ENCODE assay signal across 17 cellular contexts in the genomic region with DNA sequence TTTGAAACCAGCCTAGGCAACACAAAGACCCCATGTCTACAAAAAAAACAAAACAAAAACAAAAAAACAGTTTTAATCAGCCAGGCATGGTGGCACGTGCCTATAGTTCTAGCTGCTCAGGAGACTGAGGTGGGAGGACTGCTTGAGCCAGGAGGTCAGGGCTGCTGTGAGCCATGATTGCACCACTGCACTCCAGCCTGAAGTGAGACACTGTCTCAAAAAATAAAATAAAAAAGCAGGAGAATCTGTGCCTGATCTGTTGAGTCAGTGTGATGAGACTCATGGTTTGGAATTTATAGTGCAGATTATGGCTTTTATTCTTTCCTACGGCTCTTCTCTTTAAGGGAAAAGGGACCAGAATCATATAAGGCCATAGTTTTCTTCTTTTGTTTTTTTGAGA. TPM values are rescaled to one million over a fixed set of nuclear protein-coding genes. Genes with fewer than 3 reads are reported as not detected.
DNase-seq lines count a peak whose midpoint lies in the region; ATAC-seq and TF ChIP-seq lines count a peak whose summit lies in the region.
"Had no signal": no experiment of that assay in that cellular context is flagged by ENCODE, and none has a peak within 500 bp of the region (broad histone marks: within the 10 kb centered on the region; RNA-seq: fewer than 3 reads in every experiment).

No MANE protein-coding gene starts in this region.

- peaks cover 16% of the 10 kb centered on the region for H3K79me1 ChIP-seq in mesenchymal stem cell (replicated peaks; ENCODE audit: low read length, poor library complexity, severe bottlenecking)

- POLR2A ChIA-PET in BJ (lab: Charles Lee) = no interaction called here
- POLR2A ChIA-PET in PC-3 (lab: Charles Lee; ENCODE audit: unreplicated experiment) = interaction anchor here (0.5 kb wide), 1 partner anchor 242 kb away, joined by 3 read pairs; no protein-coding TSS in a partner anchor
- POLR2A ChIA-PET in CD8-positive, alpha-beta T cell (lab: Charles Lee) = no interaction called here

- no peak overlapping the region for H3K4me3 Mint-ChIP-seq in CD8-positive, alpha-beta T cell
- H3K4me3 Mint-ChIP-seq: activated CD8-positive, alpha-beta T cell treated with anti-CD3 and anti-CD28 coated beads for 36 hours had no signal

- H3K27ac ChIP-seq in PC-3 (ENCODE audit: low read length) (no peak overlapping the region), mesenchymal stem cell (ENCODE audit: low read length, poor library complexity, severe bottlenecking) (no peak overlapping the region)
- H3K27ac ChIP-seq in CD8-positive, alpha-beta T cell (ENCODE audit: low read depth, low read length) = no peak overlapping the region
- H3K27ac ChIP-seq: ascending aorta, SJSA1 had no signal

- H2BK12ac ChIP-seq in mesenchymal stem cell (ENCODE audit: low read length in 2 of 2) = no peak overlapping the region

- H3K4me1 Mint-ChIP-seq in CD8-positive, alpha-beta T cell (ENCODE audit: low read depth) = peaks cover 6% of the 10 kb centered on the region

- H2AK5ac ChIP-seq in mesenchymal stem cell (ENCODE audit: low read length, severe bottlenecking) = no peak overlapping the region

- H3K18ac ChIP-seq in mesenchymal stem cell (ENCODE audit: low read depth in 1 of 2, low read length in 2 of 2) = no peak overlapping the region

- intact Hi-C loops in PC-3 (cut with micrococcal nuclease) = loop anchor here (2.0 kb wide), 1 partner anchor 34 kb away; a partner anchor contains a TSS
- intact Hi-C loops in CD8-positive, alpha-beta T cell (cut with DNase I, micrococcal nuclease) = no loop called here

- ATAC-seq in PC-3 = peak; percentile 97
- ATAC-seq in CD8-positive, alpha-beta T cell = no peak
- ATAC-seq in GM18909 (IDR thresholded peaks at IDR 0.05; ENCODE audit: poor library complexity, unreplicated experiment) = no peak
- ATAC-seq in GM21717 (IDR thresholded peaks at IDR 0.05; ENCODE audit: unreplicated experiment) = no peak
- ATAC-seq: activated CD8-positive, alpha-beta T cell treated with anti-CD3 and anti-CD28 coated beads for 36 hours; HepG2 had no signal

- H3K9me3 ChIP-seq in PC-3 (ENCODE audit: low read length) (no peaks in the 10 kb centered on the region), mesenchymal stem cell (ENCODE audit: control insufficient read depth, low read length) (no peaks in the 10 kb centered on the region)
- H3K9me3 ChIP-seq in CD8-positive, alpha-beta T cell (ENCODE audit: low read length) = no peaks in the 10 kb centered on the region
- H3K9me3 ChIP-seq: ascending aorta, BE2C, SJSA1 had no signal

- peak overlapping the region; percentile 57 for H2BK5ac ChIP-seq in mesenchymal stem cell (ENCODE audit: low read depth, low read length, poor library complexity, severe bottlenecking)

- H2AFZ ChIP-seq in PC-3 (ENCODE audit: low read length) (no peak overlapping the region), mesenchymal stem cell (ENCODE audit: low read depth, low read length) (no peak overlapping the region)

- H3K27me3 ChIP-seq in BJ (ENCODE audit: control insufficient read depth, insufficient read depth, low read length) = no peaks in the 10 kb centered on the region
- H3K27me3 ChIP-seq in PC-3 (ENCODE audit: low read length) = no peaks in the 10 kb centered on the region
- no peaks in the 10 kb centered on the region for H3K27me3 ChIP-seq in mesenchymal stem cell (ENCODE audit: control insufficient read depth in 1 of 2, insufficient read depth in 1 of 2, low read length in 2 of 2)
- no peaks in the 10 kb centered on the region for H3K27me3 ChIP-seq in CD8-positive, alpha-beta T cell (ENCODE audit: insufficient read depth, low read length)
- H3K27me3 ChIP-seq: ascending aorta, BE2C, SJSA1 had no signal

- BruUV-seq in PC-3 (replicated peaks; lab: Mats Ljungman, UMichigan) = no TSS peak

- H3K36me3 ChIP-seq in BJ (ENCODE audit: control insufficient read depth, insufficient read depth, low read length) = no peaks in the 10 kb centered on the region
- peaks cover 3% of the 10 kb centered on the region; the same call in 1 of the 2 replicates for H3K36me3 ChIP-seq in PC-3 (ENCODE audit: low read depth, low read length)
- peaks cover 0 to 7% of the 10 kb centered on the region in 2 experiments for H3K36me3 ChIP-seq in mesenchymal stem cell (ENCODE audit: control insufficient read depth in 1 of 2, insufficient read depth in 2 of 2, low read depth in 1 of 2, low read length in 2 of 2)
- no peaks in the 10 kb centered on the region for H3K36me3 ChIP-seq in CD8-positive, alpha-beta T cell (ENCODE audit: insufficient read depth, low read length)
- H3K36me3 ChIP-seq: BE2C had no signal

- no peak overlapping the region for H3K4me2 ChIP-seq in PC-3 (ENCODE audit: low read length)
- no peak overlapping the region for H3K4me2 ChIP-seq in mesenchymal stem cell (ENCODE audit: low read length, poor library complexity, severe bottlenecking)

- H3K4me3 ChIP-seq in BJ (ENCODE audit: low read depth, low read length) (no peak overlapping the region), PC-3 (ENCODE audit: low read length) (no peak overlapping the region), mesenchymal stem cell (ENCODE audit: insufficient read depth in 1 of 2, low read depth in 1 of 2, low read length in 2 of 2) (no peak overlapping the region)
- H3K4me3 ChIP-seq in CD8-positive, alpha-beta T cell (ENCODE audit: low read depth, low read length) = no peak overlapping the region
- H3K4me3 ChIP-seq: ascending aorta, SJSA1 had no signal

- no peaks in the 10 kb centered on the region for H3F3A ChIP-seq in PC-3 (ENCODE audit: low read length, unreplicated experiment)

- no peaks in the 10 kb centered on the region for H3K9me3 Mint-ChIP-seq in CD8-positive, alpha-beta T cell
- H3K9me3 Mint-ChIP-seq: activated CD8-positive, alpha-beta T cell treated with anti-CD3 and anti-CD28 coated beads for 36 hours had no signal

- H3K27me3 Mint-ChIP-seq in CD8-positive, alpha-beta T cell (ENCODE audit: low read depth) = no peaks in the 10 kb centered on the region
- H3K27me3 Mint-ChIP-seq: activated CD8-positive, alpha-beta T cell treated with anti-CD3 and anti-CD28 coated beads for 36 hours had no signal

- no peak overlapping the region for H2BK15ac ChIP-seq in mesenchymal stem cell (ENCODE audit: low read depth, poor library complexity, severe bottlenecking)

- WGBS in mesenchymal stem cell = 90% methylated on average over 2 of the region's 2 CpGs

- no peak overlapping the region for H2BK120ac ChIP-seq in mesenchymal stem cell (ENCODE audit: low read depth, low read length)

- H4K91ac ChIP-seq in mesenchymal stem cell (ENCODE audit: low read length) = no peak overlapping the region

- H4K20me1 ChIP-seq in PC-3 (ENCODE audit: low read length) = peaks cover 21% of the 10 kb centered on the region; the same call in 1 of the 2 replicates

- no peak overlapping the region for H3K23ac ChIP-seq in mesenchymal stem cell (ENCODE audit: low read length in 2 of 2)

- no peak overlapping the region for H3K14ac ChIP-seq in mesenchymal stem cell (ENCODE audit: low read length in 2 of 2)

- CTCF ChIA-PET in BJ (lab: Yijun Ruan, JAX) (interaction anchor here (0.6 to 1.8 kb wide), 4 partner anchors 10 to 161 kb away, joined by 3 to 4 read pairs (median 3); no protein-coding TSS in a partner anchor), PC-3 (lab: Charles Lee) (no interaction called here)
- CTCF ChIA-PET in CD8-positive, alpha-beta T cell (lab: Charles Lee) = no interaction called here

- peaks cover 11% of the 10 kb centered on the region; the same call in 1 of the 2 replicates for H3K4me1 ChIP-seq in PC-3 (ENCODE audit: insufficient read depth, low read length)
- H3K4me1 ChIP-seq in mesenchymal stem cell (ENCODE audit: control insufficient read depth, insufficient read depth, low read depth, low read length) = peaks cover 4% of the 10 kb centered on the region
- no peaks in the 10 kb centered on the region for H3K4me1 ChIP-seq in CD8-positive, alpha-beta T cell (ENCODE audit: insufficient read depth, low read length)
- H3K4me1 ChIP-seq: ascending aorta, BE2C had no signal

- H3K27ac Mint-ChIP-seq in CD8-positive, alpha-beta T cell = no peak overlapping the region
- H3K27ac Mint-ChIP-seq: activated CD8-positive, alpha-beta T cell treated with anti-CD3 and anti-CD28 coated beads for 36 hours had no signal

- H3K9ac ChIP-seq in PC-3 (ENCODE audit: low read length) (no peak overlapping the region), mesenchymal stem cell (ENCODE audit: low read length) (peak overlapping the region; percentile 26)

- peak; percentile 61 for DNase-seq in BJ (ENCODE audit: low read depth)
- peak; percentile 50 for DNase-seq in PC-3
- peak; percentile 68 for DNase-seq in dedifferentiated amniotic fluid mesenchymal stem cell (ENCODE audit: extremely low spot score)
- DNase-seq in mesenchymal stem cell = peak; percentile 61
- no peak for DNase-seq in CD8-positive, alpha-beta T cell
- no peak for DNase-seq in NCI-H1436 treated with DMSO at 0.1 percent for 48 hours (lab: John Stamatoyannopoulos, UW)
- DNase-seq: activated CD8-positive, alpha-beta T cell treated with anti-CD3 and anti-CD28 coated beads for 36 hours; BE2C; glutamatergic neuron; NCI-H1105; NCI-H2227 treated with DMSO at 0.1 percent for 48 hours; substantia nigra had no signal

- peaks cover 86% of the 10 kb centered on the region for H3K79me2 ChIP-seq in PC-3 (ENCODE audit: low read length)

- no peak overlapping the region for H3K4ac ChIP-seq in mesenchymal stem cell (ENCODE audit: low read depth in 1 of 2, low read length in 2 of 2)

- no peaks in the 10 kb centered on the region for H3K9me2 ChIP-seq in PC-3 (replicated peaks; ENCODE audit: low read length)

- TF ChIP-seq CTCF in BJ (IDR thresholded peaks at IDR 0.05; ENCODE audit: insufficient read depth, low read depth, low read length) (no peak), PC-3 (conservative IDR thresholded peaks at IDR 0.05; ENCODE audit: low read depth, low read length) (no peak)
- TF ChIP-seq CTCF in CD8-positive, alpha-beta T cell (IDR thresholded peaks at IDR 0.05) = no peak

- H3K36me3 Mint-ChIP-seq in CD8-positive, alpha-beta T cell = peaks cover 23% of the 10 kb centered on the region

- H4K8ac ChIP-seq in mesenchymal stem cell (ENCODE audit: low read length) = no peak overlapping the region

RNA-seq across cellular contexts. Expression of a gene that starts 16.5 kb away (rescaled TPM):
- 12.7 and 21.4 TPM in 2 replicates for polyA plus RNA-seq in BJ (2011; rRNA removed)
- polyA minus RNA-seq in BJ (2011; rRNA and poly(A)+ RNA removed) = 10.5 and 12.7 TPM in 2 replicates
- 31.0 and 35.6 TPM in 2 replicates for total RNA-seq in PC-3 (2014; rRNA removed)
- polyA plus RNA-seq in mesenchymal stem cell (2013, experiment 1 of 2) = 10.1 TPM
- polyA plus RNA-seq in mesenchymal stem cell (2013, experiment 2 of 2) = 10.4 TPM
- total RNA-seq in CD8-positive, alpha-beta T cell = 1 to 10 TPM; 5.2 to 5.8 TPM

RNA-seq across cellular contexts. Expression of a gene that starts 35.0 kb away (rescaled TPM):
- 0.22 TPM in 2 replicates for polyA plus RNA-seq in BJ (2011; rRNA removed)
- polyA minus RNA-seq in BJ (2011; rRNA and poly(A)+ RNA removed) = 0.14 TPM in 1 of 2 replicates, not detected in the other
- total RNA-seq in PC-3 (2014; rRNA removed) = 4.0 and 6.6 TPM in 2 replicates
- 0.04 TPM for polyA plus RNA-seq in mesenchymal stem cell (2013, experiment 1 of 2)
- 0.03 TPM for polyA plus RNA-seq in mesenchymal stem cell (2013, experiment 2 of 2)
- under 1 TPM in 1 of 2 experiments, not detected in 1; 0.22 TPM for total RNA-seq in CD8-positive, alpha-beta T cell

Comparison
In these comparisons a context has a peak if more than half of its experiments do, and no peak if none do; other contexts are left out.
1. DNase-seq: peak in BJ (single experiment), PC-3 (single experiment), dedifferentiated amniotic fluid mesenchymal stem cell (single experiment) and mesenchymal stem cell (single experiment); none in CD8-positive, alpha-beta T cell (0 of 7) and NCI-H1436 treated with DMSO at 0.1 percent for 48 hours (single experiment).